ENCODE assay signal across 24 cellular contexts in the genomic region with DNA sequence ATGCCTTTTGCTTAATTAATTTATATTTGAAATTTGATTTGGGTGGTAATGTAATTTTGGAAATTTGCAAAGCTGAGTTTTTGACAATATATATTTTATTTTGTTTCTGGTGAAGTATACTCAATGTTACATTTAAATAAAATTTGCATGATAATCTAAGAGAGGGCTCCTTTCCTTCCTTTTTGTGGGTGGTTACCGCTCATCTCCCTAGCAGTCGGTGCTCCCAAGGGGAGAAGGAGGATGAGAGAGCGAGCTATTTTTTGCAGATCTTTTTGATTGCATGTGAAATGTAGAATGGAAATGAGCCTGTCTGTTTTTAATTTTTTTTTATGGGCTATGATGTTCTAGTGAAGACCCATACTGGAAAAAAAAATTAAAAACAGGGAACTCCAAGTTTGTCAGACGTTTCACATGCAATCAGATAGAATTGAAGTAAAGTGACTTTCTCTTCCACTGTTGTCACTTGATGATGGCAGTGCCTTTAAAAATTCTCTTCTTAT. TPM values are rescaled to one million over a fixed set of nuclear protein-coding genes. Genes with fewer than 3 reads are reported as not detected.
"Had no signal": no experiment of that assay in that cellular context is flagged by ENCODE, and none has a peak within 500 bp of the region (broad histone marks: within the 10 kb centered on the region; RNA-seq: fewer than 3 reads in every experiment).

No MANE protein-coding gene starts in this region.

- H3K9me3 ChIP-seq: esophagus squamous epithelium, left ventricle myocardium inferior, lower lobe of right lung, prostate gland, sigmoid colon, stomach, thyroid gland had no signal

- H3K27ac ChIP-seq: esophagus squamous epithelium, left ventricle myocardium inferior, lower lobe of right lung, prostate gland, sigmoid colon, stomach, thyroid gland had no signal

- H3K4me3 Mint-ChIP-seq: effector memory CD8-positive, alpha-beta T cell; immature natural killer cell; naive thymus-derived CD8-positive, alpha-beta T cell; nephron progenitor cell; stimulated activated effector memory CD8-positive, alpha-beta T cell treated with anti-CD3 and anti-CD28 coated beads, Interleukin-12 subunit alpha, Interleukin-12 subunit beta, amount 100 ng/mL, for 72 hours had no signal

- H3K4me1 Mint-ChIP-seq: immature natural killer cell; naive thymus-derived CD8-positive, alpha-beta T cell; stimulated activated effector memory CD8-positive, alpha-beta T cell treated with anti-CD3 and anti-CD28 coated beads, Interleukin-12 subunit alpha, Interleukin-12 subunit beta, amount 100 ng/mL, for 72 hours had no signal

- H3K36me3 ChIP-seq: esophagus squamous epithelium, left ventricle myocardium inferior, lower lobe of right lung, prostate gland, sigmoid colon, stomach, thyroid gland had no signal

- FAIRE-seq: endometrium, frontal cortex had no signal

- H3K27me3 ChIP-seq: esophagus squamous epithelium, sigmoid colon, stomach, thyroid gland had no signal

- H3K9me3 Mint-ChIP-seq: effector memory CD8-positive, alpha-beta T cell; naive thymus-derived CD8-positive, alpha-beta T cell; nephron progenitor cell; stimulated activated effector memory CD8-positive, alpha-beta T cell treated with anti-CD3 and anti-CD28 coated beads, Interleukin-12 subunit alpha, Interleukin-12 subunit beta, amount 100 ng/mL, for 72 hours had no signal

- H3K4me3 ChIP-seq: esophagus squamous epithelium, left ventricle myocardium inferior, lower lobe of right lung, prostate gland, sigmoid colon, stomach, thyroid gland had no signal

- H3K4me1 ChIP-seq: esophagus squamous epithelium, lower lobe of right lung, prostate gland, thyroid gland had no signal

- ATAC-seq: effector memory CD8-positive, alpha-beta T cell; left colon; lower lobe of right lung; naive thymus-derived CD8-positive, alpha-beta T cell; right cardiac atrium; stimulated activated effector memory CD8-positive, alpha-beta T cell treated with anti-CD3 and anti-CD28 coated beads, Interleukin-12 subunit alpha, Interleukin-12 subunit beta, amount 100 ng/mL, for 72 hours had no signal

- DNase-seq: cortex of kidney; effector memory CD8-positive, alpha-beta T cell; erythroblast; esophagus squamous epithelium; immature natural killer cell; islet precursor cell; left colon; left ventricle myocardium inferior; lower lobe of right lung; naive thymus-derived CD8-positive, alpha-beta T cell; nephron progenitor cell; nucleus accumbens; right cardiac atrium; sigmoid colon; stimulated activated CD4-positive, alpha-beta T cell treated with anti-CD3 and anti-CD28 coated beads, Interleukin-2, amount 100 ng/mL, for 24 hours; stimulated activated CD4-positive, alpha-beta T cell treated with anti-CD3 and anti-CD28 coated beads, Interleukin-4, amount 100 ng/mL, for 24 hours; stimulated activated naive CD4-positive, alpha-beta T cell treated with Interleukin-2 at 50 U/mL for 16 hours; stomach; thyroid gland; trophoblast cell had no signal

- H3K36me3 Mint-ChIP-seq: immature natural killer cell; stimulated activated effector memory CD8-positive, alpha-beta T cell treated with anti-CD3 and anti-CD28 coated beads, Interleukin-12 subunit alpha, Interleukin-12 subunit beta, amount 100 ng/mL, for 72 hours had no signal

- H3K27ac Mint-ChIP-seq: effector memory CD8-positive, alpha-beta T cell; immature natural killer cell; naive thymus-derived CD8-positive, alpha-beta T cell; nephron progenitor cell; stimulated activated effector memory CD8-positive, alpha-beta T cell treated with anti-CD3 and anti-CD28 coated beads, Interleukin-12 subunit alpha, Interleukin-12 subunit beta, amount 100 ng/mL, for 72 hours had no signal

RNA-seq across cellular contexts. Expression of gene MSRB3, which starts 39.8 kb away (rescaled TPM):
- total RNA-seq: naive thymus-derived CD8-positive, alpha-beta T cell had no signal
